Comparison of ENCODE assay signal across 8 cellular contexts in the genomic region with DNA sequence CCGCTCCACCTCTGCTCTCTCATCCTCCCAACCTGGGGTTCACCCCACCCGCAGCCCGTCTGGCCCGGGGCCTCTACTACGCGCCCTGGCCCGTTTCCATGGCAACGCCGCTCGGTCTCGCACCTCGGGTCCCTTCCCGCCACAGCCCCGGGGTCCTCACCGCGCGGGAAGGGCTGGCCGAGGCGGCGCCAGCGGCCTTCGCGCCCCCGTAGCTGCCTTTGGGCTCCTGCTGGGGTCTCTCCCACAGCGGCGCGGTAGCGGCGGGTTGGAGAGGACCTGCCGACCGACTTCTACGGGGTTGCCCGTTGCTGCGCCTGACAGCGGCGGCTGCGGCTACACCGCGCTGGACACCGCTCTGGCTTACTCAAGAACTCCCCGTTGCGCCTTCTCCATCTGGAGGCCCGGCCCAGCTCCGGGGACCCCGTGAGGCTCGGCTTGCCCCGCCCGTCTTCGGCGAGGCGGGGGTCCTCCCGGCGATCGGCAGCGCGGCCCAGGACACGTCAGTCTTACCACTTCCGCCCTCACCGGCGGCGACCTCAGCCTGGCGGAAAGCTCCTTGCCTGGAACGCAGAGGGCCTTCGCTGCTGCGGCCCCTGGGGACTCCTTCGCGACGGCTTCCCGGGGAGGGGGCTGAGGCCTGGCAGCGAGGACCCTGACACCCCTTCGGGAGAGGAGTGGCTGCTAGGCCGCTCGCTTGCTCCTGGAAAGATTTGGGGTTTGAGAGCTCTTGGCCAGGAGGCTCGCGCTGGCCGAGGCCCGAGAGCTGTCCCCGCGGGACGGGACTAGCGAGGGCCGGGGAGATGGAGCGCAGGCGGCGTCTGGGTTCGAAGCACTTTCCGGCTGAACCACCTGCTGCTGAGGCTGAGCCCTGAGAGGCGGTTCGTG. TPM values are rescaled to one million over a fixed set of nuclear protein-coding genes. Genes with fewer than 3 reads are reported as not detected.
A peak's percentile ranks its signal among the peaks of the same experiment; 100 is the strongest.
DNase-seq lines count a peak whose midpoint lies in the region; TF ChIP-seq lines count a peak whose summit lies in the region.

A gene with protein sequence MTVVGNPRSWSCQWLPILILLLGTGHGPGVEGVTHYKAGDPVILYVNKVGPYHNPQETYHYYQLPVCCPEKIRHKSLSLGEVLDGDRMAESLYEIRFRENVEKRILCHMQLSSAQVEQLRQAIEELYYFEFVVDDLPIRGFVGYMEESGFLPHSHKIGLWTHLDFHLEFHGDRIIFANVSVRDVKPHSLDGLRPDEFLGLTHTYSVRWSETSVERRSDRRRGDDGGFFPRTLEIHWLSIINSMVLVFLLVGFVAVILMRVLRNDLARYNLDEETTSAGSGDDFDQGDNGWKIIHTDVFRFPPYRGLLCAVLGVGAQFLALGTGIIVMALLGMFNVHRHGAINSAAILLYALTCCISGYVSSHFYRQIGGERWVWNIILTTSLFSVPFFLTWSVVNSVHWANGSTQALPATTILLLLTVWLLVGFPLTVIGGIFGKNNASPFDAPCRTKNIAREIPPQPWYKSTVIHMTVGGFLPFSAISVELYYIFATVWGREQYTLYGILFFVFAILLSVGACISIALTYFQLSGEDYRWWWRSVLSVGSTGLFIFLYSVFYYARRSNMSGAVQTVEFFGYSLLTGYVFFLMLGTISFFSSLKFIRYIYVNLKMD (minus strand): TSS at position 256 of the 885 bp plus-strand sequence. CDS start 422 bp downstream, outside the sequence.

- H3K27me3 ChIP-seq in H7 (ENCODE audit: control insufficient read depth, insufficient read depth, low read length) (no peaks in the 10 kb centered on the region), Loucy (ENCODE audit: insufficient read depth, low read length, poor library complexity, severe bottlenecking) (no peaks in the 10 kb centered on the region), SJCRH30 (no peaks in the 10 kb centered on the region), neutrophil (no peaks in the 10 kb centered on the region)

- peak within 1 kb of the TSS; percentile 96 for H2AFZ ChIP-seq in Loucy (ENCODE audit: low read length)

- no peak for TF ChIP-seq CTCF in Loucy (conservative IDR thresholded peaks at IDR 0.05; ENCODE audit: low read length)
- TF ChIP-seq CTCF in neutrophil (IDR thresholded peaks at IDR 0.05), result peak; percentile 30
- no peak for TF ChIP-seq CTCF in subcutaneous adipose tissue (IDR thresholded peaks at IDR 0.05; ENCODE audit: low read depth)

- H3K9ac ChIP-seq in Loucy (ENCODE audit: low read depth, low read length, poor library complexity, severe bottlenecking), result peak within 1 kb of the TSS; percentile 92

- peak within 1 kb of the TSS; percentile 99 for H3K4me2 ChIP-seq in Loucy (ENCODE audit: low read depth, low read length, poor library complexity, severe bottlenecking)

- H3K4me1 ChIP-seq in Loucy (ENCODE audit: insufficient read depth, low read length, poor library complexity, severe bottlenecking) (peaks cover 24% of the 10 kb centered on the region), SJCRH30 (0 out of 2 replicates have a peak, but pooled peaks cover 5% of the 10 kb centered on the region), neutrophil (ENCODE audit: control insufficient read depth in 1 of 2, insufficient read depth in 1 of 2, low read depth in 1 of 2, low read length in 1 of 2) (peaks cover 30 to 36% of the 10 kb centered on the region in 2 experiments)

- H3K9me3 ChIP-seq in Loucy (ENCODE audit: insufficient read depth, low read depth, low read length) (no peaks in the 10 kb centered on the region), SJCRH30 (replicated peaks) (no peaks in the 10 kb centered on the region), neutrophil (no peaks in the 10 kb centered on the region)

- no peaks in the 10 kb centered on the region for H4K20me1 ChIP-seq in Loucy (ENCODE audit: insufficient read depth, low read length, poor library complexity, severe bottlenecking)

- H3K36me3 ChIP-seq in H7 (replicated peaks; ENCODE audit: control insufficient read depth, insufficient read depth, low read length), result peaks cover 1% of the 10 kb centered on the region; the same call in 1 of the 2 replicates
- no peaks in the 10 kb centered on the region for H3K36me3 ChIP-seq in Loucy (ENCODE audit: insufficient read depth, low read length)
- peaks cover 15% of the 10 kb centered on the region for H3K36me3 ChIP-seq in SJCRH30
- H3K36me3 ChIP-seq in neutrophil, result peaks cover 13% of the 10 kb centered on the region

- in situ Hi-C loops in G401 (cut with HindIII; ENCODE audit: low sequenced_read_pairs), result no loop called here

- H3K9me2 ChIP-seq in Loucy (replicated peaks; ENCODE audit: low read depth, low read length), result no peaks in the 10 kb centered on the region

- H3K27ac ChIP-seq in SJCRH30 (peak within 1 kb of the TSS; percentile 99), neutrophil (peak within 1 kb of the TSS; percentile 97)

- DNase-seq in G401 (ENCODE audit: low spot score) (peak; percentile 86), H7 (peak; percentile 97), SJCRH30 (peak; percentile 89 to 90), foreskin melanocyte (peak; percentile 82)
- peak; percentile 78 for DNase-seq in activated gamma-delta T cell treated with anti-CD3 and anti-CD28 coated beads, Interleukin-2, amount 50 U/mL, for 16 hours (ENCODE audit: low read depth)

- H3F3A ChIP-seq in Loucy (ENCODE audit: low read depth), result no peaks in the 10 kb centered on the region

- peak within 1 kb of the TSS; percentile 88 for H3K4me3 ChIP-seq in H7 (ENCODE audit: insufficient read depth, low read depth, low read length)
- peak within 1 kb of the TSS; percentile 92 for H3K4me3 ChIP-seq in Loucy (ENCODE audit: low read length, poor library complexity, severe bottlenecking)
- H3K4me3 ChIP-seq in SJCRH30, result peak within 1 kb of the TSS; percentile 89
- H3K4me3 ChIP-seq in neutrophil (ENCODE audit: low read depth in 1 of 2, low read length in 1 of 2), result peak within 1 kb of the TSS; percentile 93 to 97

- peaks cover 48% of the 10 kb centered on the region for H3K79me2 ChIP-seq in Loucy (ENCODE audit: insufficient read depth, low read length)

RNA-seq across cellular contexts. Expression of the gene that starts here (rescaled TPM):
- total RNA-seq in G401 (2014; rRNA removed; shearing (Covaris generic)), result 26.6 and 50.0 TPM in 2 replicates
- total RNA-seq in H7 (2014; rRNA removed; shearing (Covaris generic)), result 27.4 and 35.2 TPM in 2 replicates
- total RNA-seq in SJCRH30 (2014; rRNA removed; shearing (Covaris generic)), result 32.6 and 35.7 TPM in 2 replicates
- 10 to 100 TPM; 36.7 to 46.6 (median 41.5) TPM for total RNA-seq in subcutaneous adipose tissue

Comparison
In these comparisons a context has a peak if more than half of its experiments do, and no peak if none do; other contexts are left out.
1. Peak in every context shown above with its lines: DNase-seq, H3K4me3 ChIP-seq and H3K27ac ChIP-seq.